ENCODE assay signal across 22 cellular contexts in genomic region chr16:24920568-24920967, GRCh38.
DNase-seq lines count a peak whose midpoint lies in the region; ATAC-seq and TF ChIP-seq lines count a peak whose summit lies in the region.
"Had no signal": no experiment of that assay in that cellular context is flagged by ENCODE, and none has a peak within 500 bp of the region (broad histone marks: within the 10 kb centered on the region; RNA-seq: fewer than 3 reads in every experiment).

No MANE protein-coding gene starts in this region.

- no peaks in the 10 kb centered on the region for H3K27me3 ChIP-seq in ascending aorta

- intact Hi-C loops in ascending aorta (cut with DNase I), result no loop called here

- no peaks in the 10 kb centered on the region for H3K9me3 Mint-ChIP-seq in activated T-cell treated with anti-CD3 and anti-CD28 coated beads, Interleukin-2, amount 50 U/mL, for 24 hours
- H3K9me3 Mint-ChIP-seq in immature natural killer cell, result no peaks in the 10 kb centered on the region
- no peaks in the 10 kb centered on the region for H3K9me3 Mint-ChIP-seq in stimulated activated memory B cell treated with anti-CD40 and anti-IgM and Interleukin-4, amounts not matched to agents 10 μg/mL and 1 μg/mL and 100 μg/mL, for 72 hours

- no peak overlapping the region for H3K27ac ChIP-seq in ascending aorta
- H3K27ac ChIP-seq: 22Rv1, KMS-11 had no signal

- H3K27me3 Mint-ChIP-seq in activated T-cell treated with anti-CD3 and anti-CD28 coated beads, Interleukin-2, amount 50 U/mL, for 24 hours, result no peaks in the 10 kb centered on the region
- no peaks in the 10 kb centered on the region for H3K27me3 Mint-ChIP-seq in T-helper 17 cell
- peaks cover 0 to 7% (median 0%) of the 10 kb centered on the region in 3 donors for H3K27me3 Mint-ChIP-seq in immature natural killer cell (ENCODE audit: low read depth in 3 of 3)
- no peaks in the 10 kb centered on the region for H3K27me3 Mint-ChIP-seq in stimulated activated memory B cell treated with anti-CD40 and anti-IgM and Interleukin-4, amounts not matched to agents 10 μg/mL and 1 μg/mL and 100 μg/mL, for 72 hours
- H3K27me3 Mint-ChIP-seq: CD4-positive, CD25-positive, alpha-beta regulatory T cell had no signal

- TF ChIP-seq CTCF in GM13976 (IDR thresholded peaks at IDR 0.05; ENCODE audit: borderline replicate concordance, control extremely low read depth, extremely low read depth, insufficient read depth, missing control alignments) (no peak), ascending aorta (IDR thresholded peaks at IDR 0.05) (no peak)

- in situ Hi-C loops in GM13976 (cut with MboI; ENCODE audit: low sequenced_read_pairs, unreplicated experiment), result no loop called here

- peaks cover 63% of the 10 kb centered on the region for H3K36me3 Mint-ChIP-seq in activated T-cell treated with anti-CD3 and anti-CD28 coated beads, Interleukin-2, amount 50 U/mL, for 24 hours (ENCODE audit: low read depth)
- H3K36me3 Mint-ChIP-seq in T-helper 17 cell (ENCODE audit: low read depth), result peaks cover 4% of the 10 kb centered on the region
- H3K36me3 Mint-ChIP-seq in immature natural killer cell, result peaks cover 3 to 22% (median 12%) of the 10 kb centered on the region in 3 donors
- H3K36me3 Mint-ChIP-seq in stimulated activated memory B cell treated with anti-CD40 and anti-IgM and Interleukin-4, amounts not matched to agents 10 μg/mL and 1 μg/mL and 100 μg/mL, for 72 hours, result peaks cover 67% of the 10 kb centered on the region

- no peak for DNase-seq in activated T-cell treated with anti-CD3 and anti-CD28 coated beads, Interleukin-2, amount 50 U/mL, for 24 hours
- DNase-seq in activated T-cell treated with anti-CD3 and anti-CD28 coated beads, Interleukin-2, amount 50 U/mL, for 1 hour, result no peak
- DNase-seq in T-helper 17 cell, result no peak
- DNase-seq in immature natural killer cell, result peak in 2 of 3 donors; percentile 4 to 6
- DNase-seq in GM13976 (ENCODE audit: low spot score), result no peak
- DNase-seq in ascending aorta (ENCODE audit: low spot score in 2 of 2), result no peak
- DNase-seq: AML-193; DMS153; GF-D8; MV-4-11; NCI-H187; NCI-H2107; NCI-H510A; NCI-H748 treated with DMSO at 0.1 percent for 48 hours; NK-92 treated with Interleukin-12 subunit alpha and Interleukin-12 subunit beta, amount 100 ng/mL, for 24 hours; Right ventricle myocardium superior had no signal

- no peaks in the 10 kb centered on the region for H3K4me1 ChIP-seq in ascending aorta

- H3K27ac Mint-ChIP-seq in activated T-cell treated with anti-CD3 and anti-CD28 coated beads, Interleukin-2, amount 50 U/mL, for 24 hours, result peak overlapping the region; percentile 29
- peak overlapping the region; percentile 60 for H3K27ac Mint-ChIP-seq in T-helper 17 cell
- H3K27ac Mint-ChIP-seq in immature natural killer cell, result peak overlapping the region; percentile 20 to 88 (median 86)
- peak overlapping the region; percentile 76 for H3K27ac Mint-ChIP-seq in stimulated activated memory B cell treated with anti-CD40 and anti-IgM and Interleukin-4, amounts not matched to agents 10 μg/mL and 1 μg/mL and 100 μg/mL, for 72 hours

- H3K4me1 Mint-ChIP-seq in activated T-cell treated with anti-CD3 and anti-CD28 coated beads, Interleukin-2, amount 50 U/mL, for 24 hours (ENCODE audit: low read depth), result peaks cover 18% of the 10 kb centered on the region
- peaks cover 4% of the 10 kb centered on the region for H3K4me1 Mint-ChIP-seq in T-helper 17 cell
- peaks cover 26 to 34% of the 10 kb centered on the region in 2 donors for H3K4me1 Mint-ChIP-seq in immature natural killer cell
- peaks cover 13% of the 10 kb centered on the region for H3K4me1 Mint-ChIP-seq in stimulated activated memory B cell treated with anti-CD40 and anti-IgM and Interleukin-4, amounts not matched to agents 10 μg/mL and 1 μg/mL and 100 μg/mL, for 72 hours

- H3K36me3 ChIP-seq in ascending aorta, result peaks cover 54 to 67% of the 10 kb centered on the region in 2 donors

- ATAC-seq in T-helper 17 cell, result no peak
- ATAC-seq in stimulated activated memory B cell treated with anti-CD40 and anti-IgM and Interleukin-4, amounts not matched to agents 10 μg/mL and 1 μg/mL and 100 μg/mL, for 72 hours, result no peak
- no peak for ATAC-seq in activated CD4-positive, CD25-positive, alpha-beta regulatory T cell treated with anti-CD3 and anti-CD28 coated beads, Interleukin-2, amount 50 U/mL, for 24 hours
- ATAC-seq: HepG2 had no signal

- no peak overlapping the region for H3K4me3 ChIP-seq in ascending aorta

- H3K9me3 ChIP-seq in T-helper 17 cell (ENCODE audit: control insufficient read depth, low read length, poor library complexity, severe bottlenecking) (no peaks in the 10 kb centered on the region), ascending aorta (no peaks in the 10 kb centered on the region)

- H3K4me3 Mint-ChIP-seq in activated T-cell treated with anti-CD3 and anti-CD28 coated beads, Interleukin-2, amount 50 U/mL, for 24 hours, result no peak overlapping the region
- H3K4me3 Mint-ChIP-seq in T-helper 17 cell, result no peak overlapping the region
- H3K4me3 Mint-ChIP-seq in immature natural killer cell, result peak overlapping the region; percentile 54 to 77 (median 68)
- H3K4me3 Mint-ChIP-seq in stimulated activated memory B cell treated with anti-CD40 and anti-IgM and Interleukin-4, amounts not matched to agents 10 μg/mL and 1 μg/mL and 100 μg/mL, for 72 hours, result no peak overlapping the region

Comparison
In these comparisons a context has a peak if more than half of its experiments do, and no peak if none do; other contexts are left out.
1. DNase-seq: peak in immature natural killer cell (2 of 3); none in activated T-cell treated with anti-CD3 and anti-CD28 coated beads, Interleukin-2, amount 50 U/mL, for 24 hours (single experiment), activated T-cell treated with anti-CD3 and anti-CD28 coated beads, Interleukin-2, amount 50 U/mL, for 1 hour (single experiment), T-helper 17 cell (0 of 3), GM13976 (single experiment) and ascending aorta (0 of 2).
2. H3K27ac Mint-ChIP-seq: peak in every context shown above with its lines; median percentile 86 in immature natural killer cell; 76 in stimulated activated memory B cell treated with anti-CD40 and anti-IgM and Interleukin-4, amounts not matched to agents 10 μg/mL and 1 μg/mL and 100 μg/mL, for 72 hours; 60 in T-helper 17 cell; 29 in activated T-cell treated with anti-CD3 and anti-CD28 coated beads, Interleukin-2, amount 50 U/mL, for 24 hours.
3. H3K4me3 Mint-ChIP-seq: peak in immature natural killer cell (5 of 5); none in activated T-cell treated with anti-CD3 and anti-CD28 coated beads, Interleukin-2, amount 50 U/mL, for 24 hours (single experiment), T-helper 17 cell (single experiment) and stimulated activated memory B cell treated with anti-CD40 and anti-IgM and Interleukin-4, amounts not matched to agents 10 μg/mL and 1 μg/mL and 100 μg/mL, for 72 hours (single experiment).